27 cellular contexts compared by ENCODE assay signal in genomic region chr13:113564331-113565023, GRCh38. TPM values are rescaled to one million over a fixed set of nuclear protein-coding genes. Genes with fewer than 3 reads are reported as not detected.
DNase-seq lines count a peak whose midpoint lies in the region; ATAC-seq and TF ChIP-seq lines count a peak whose summit lies in the region.
"Had no signal": no experiment of that assay in that cellular context is flagged by ENCODE, and none has a peak within 500 bp of the region (broad histone marks: within the 10 kb centered on the region; RNA-seq: fewer than 3 reads in every experiment).

No MANE protein-coding gene starts in this region.

- peak overlapping the region; percentile 24 to 43 for H3K27ac Mint-ChIP-seq in stimulated activated naive CD8-positive, alpha-beta T cell treated with anti-CD3 and anti-CD28 coated beads, Interleukin-15, amount 100 ng/mL, for 72 hours
- H3K27ac Mint-ChIP-seq: activated naive CD4-positive, alpha-beta T cell treated with anti-CD3 and anti-CD28 coated beads, Interleukin-2, amount 50 U/mL, for 24 hours; effector memory CD8-positive, alpha-beta T cell; HFFc6; progenitor cell of endocrine pancreas; T-helper 1 cell treated with Interleukin-12 subunit alpha and Interleukin-12 subunit beta and Interleukin-4 antibody, amounts not matched to agents 30 μg/mL and 1 μg/mL, for 36 hours had no signal

- H3K4me3 Mint-ChIP-seq in stimulated activated naive CD8-positive, alpha-beta T cell treated with anti-CD3 and anti-CD28 coated beads, Interleukin-15, amount 100 ng/mL, for 72 hours: no peak overlapping the region
- H3K4me3 Mint-ChIP-seq: activated naive CD4-positive, alpha-beta T cell treated with anti-CD3 and anti-CD28 coated beads, Interleukin-2, amount 50 U/mL, for 24 hours; effector memory CD8-positive, alpha-beta T cell; HFFc6; T-helper 1 cell treated with Interleukin-12 subunit alpha and Interleukin-12 subunit beta and Interleukin-4 antibody, amounts not matched to agents 30 μg/mL and 1 μg/mL, for 36 hours had no signal

- H3K4me1 ChIP-seq in esophagus muscularis mucosa: peaks cover 0 to 9% (median 3%) of the 10 kb centered on the region in 4 donors
- H3K4me1 ChIP-seq: foreskin keratinocyte had no signal

- no peak for TF ChIP-seq EP300 in esophagus muscularis mucosa (IDR thresholded peaks at IDR 0.05)

- H3K36me3 ChIP-seq in esophagus muscularis mucosa: no peaks in the 10 kb centered on the region

- H3K4me3 ChIP-seq in esophagus muscularis mucosa: no peak overlapping the region

- DNase-seq in stimulated activated naive CD8-positive, alpha-beta T cell treated with anti-CD3 and anti-CD28 coated beads, Interleukin-15, amount 100 ng/mL, for 72 hours: peak in 1 of 2 donors; percentile 4
- no peak for DNase-seq in stimulated activated naive CD8-positive, alpha-beta T cell treated with anti-CD3 and anti-CD28 coated beads, Interleukin-15, Interleukin-2, amounts not matched to agents 100 U/mL and 50 U/mL, for 24 hours
- DNase-seq in esophagus muscularis mucosa (ENCODE audit: extremely low spot score) (peak; percentile 68), posterior vena cava (ENCODE audit: low spot score) (peak; percentile 49), substantia nigra (lab: John Stamatoyannopoulos, UW) (no peak)
- DNase-seq: amygdala; C1 segment of cervical spinal cord; DND-41; effector memory CD8-positive, alpha-beta T cell; foreskin keratinocyte; HFFc6; Karpas-422; left cardiac atrium; mesenchymal stem cell; NCI-H1417 treated with DMSO at 0.1 percent for 48 hours; NCI-H2081 treated with DMSO at 0.1 percent for 48 hours; NCI-H345; SK-N-SH; trophoblast cell had no signal

- H3K27me3 ChIP-seq in esophagus muscularis mucosa: no peaks in the 10 kb centered on the region
- H3K27me3 ChIP-seq: foreskin keratinocyte had no signal

- H3K4me1 Mint-ChIP-seq in stimulated activated naive CD8-positive, alpha-beta T cell treated with anti-CD3 and anti-CD28 coated beads, Interleukin-15, amount 100 ng/mL, for 72 hours: no peaks in the 10 kb centered on the region

- H3K9me3 Mint-ChIP-seq in stimulated activated naive CD8-positive, alpha-beta T cell treated with anti-CD3 and anti-CD28 coated beads, Interleukin-15, amount 100 ng/mL, for 72 hours: no peaks in the 10 kb centered on the region
- H3K9me3 Mint-ChIP-seq: activated naive CD4-positive, alpha-beta T cell treated with anti-CD3 and anti-CD28 coated beads, Interleukin-2, amount 50 U/mL, for 24 hours; effector memory CD8-positive, alpha-beta T cell; HFFc6; T-helper 1 cell treated with Interleukin-12 subunit alpha and Interleukin-12 subunit beta and Interleukin-4 antibody, amounts not matched to agents 30 μg/mL and 1 μg/mL, for 36 hours had no signal

- no peak for TF ChIP-seq CTCF in esophagus muscularis mucosa (IDR thresholded peaks at IDR 0.05)

- intact Hi-C loops in esophagus muscularis mucosa (cut with DNase I) (no loop called here), posterior vena cava (cut with DNase I) (no loop called here)

- H3K9me3 ChIP-seq in esophagus muscularis mucosa: no peaks in the 10 kb centered on the region
- H3K9me3 ChIP-seq: SK-N-SH had no signal

- H3K27me3 Mint-ChIP-seq in stimulated activated naive CD8-positive, alpha-beta T cell treated with anti-CD3 and anti-CD28 coated beads, Interleukin-15, amount 100 ng/mL, for 72 hours: peaks cover 23% of the 10 kb centered on the region
- H3K27me3 Mint-ChIP-seq: activated naive CD4-positive, alpha-beta T cell treated with anti-CD3 and anti-CD28 coated beads, Interleukin-2, amount 50 U/mL, for 24 hours had no signal

- H3K27ac ChIP-seq in esophagus muscularis mucosa (replicated peaks in 1 of 4) (no peak overlapping the region), substantia nigra (ENCODE audit: low read depth, low read length, poor library complexity, severe bottlenecking) (no peak overlapping the region)
- H3K27ac ChIP-seq: foreskin keratinocyte, HL-60 had no signal

- TF ChIP-seq POLR2A in esophagus muscularis mucosa (IDR thresholded peaks at IDR 0.05; ENCODE audit: low read depth): no peak

- WGBS in esophagus muscularis mucosa: 87% methylated on average over 17 of the region's 17 CpGs

- no peak for ATAC-seq in stimulated activated naive CD8-positive, alpha-beta T cell treated with anti-CD3 and anti-CD28 coated beads, Interleukin-15, amount 100 ng/mL, for 72 hours
- no peak for ATAC-seq in stimulated activated naive CD8-positive, alpha-beta T cell treated with anti-CD3 and anti-CD28 coated beads, Interleukin-15, Interleukin-2, amounts not matched to agents 100 U/mL and 50 U/mL, for 24 hours
- ATAC-seq in GM19324 (IDR thresholded peaks at IDR 0.05; ENCODE audit: low FRiP score, unreplicated experiment) (no peak), GM19328 (IDR thresholded peaks at IDR 0.05; ENCODE audit: unreplicated experiment) (no peak), HG03460 (IDR thresholded peaks at IDR 0.05; ENCODE audit: unreplicated experiment) (no peak)
- ATAC-seq: effector memory CD8-positive, alpha-beta T cell; esophagus mucosa; foreskin keratinocyte; left cardiac atrium had no signal

RNA-seq across cellular contexts. Expression of gene TFDP1, which starts 20.1 kb away (rescaled TPM):
- total RNA-seq in esophagus muscularis mucosa: 10 to 100 TPM; 30.7 to 42.2 (median 32.1) TPM
- 10 to 100 TPM; 36.6 to 40.3 TPM for total RNA-seq in posterior vena cava

Comparison
In these comparisons a context has a peak if more than half of its experiments do, and no peak if none do; other contexts are left out.
1. DNase-seq: peak in esophagus muscularis mucosa (single experiment) and posterior vena cava (single experiment); none in stimulated activated naive CD8-positive, alpha-beta T cell treated with anti-CD3 and anti-CD28 coated beads, Interleukin-15, Interleukin-2, amounts not matched to agents 100 U/mL and 50 U/mL, for 24 hours (single experiment) and substantia nigra (0 of 49).